15 cellular contexts compared by ENCODE assay signal in genomic region chr7:99623091-99623693, GRCh38. TPM values are rescaled to one million over a fixed set of nuclear protein-coding genes. Genes with fewer than 3 reads are reported as not detected.
A peak's percentile ranks its signal among the peaks of the same experiment; 100 is the strongest.
DNase-seq lines count a peak whose midpoint lies in the region; ATAC-seq and TF ChIP-seq lines count a peak whose summit lies in the region.
"Had no signal": no experiment of that assay in that cellular context is flagged by ENCODE, and none has a peak within 500 bp of the region (broad histone marks: within the 10 kb centered on the region; RNA-seq: fewer than 3 reads in every experiment).

No MANE protein-coding gene starts in this region.

- H3K27me3 Mint-ChIP-seq in activated naive CD4-positive, alpha-beta T cell treated with anti-CD3 and anti-CD28 coated beads, Interleukin-2, amount 10 ng/mL, durations not matched to agents 7 days and 5 days: no peaks in the 10 kb centered on the region
- H3K27me3 Mint-ChIP-seq in activated CD4-positive, alpha-beta memory T cell treated with anti-CD3 and anti-CD28 coated beads, Interleukin-2, amount 10 ng/mL, durations not matched to agents 7 days and 5 days: no peaks in the 10 kb centered on the region
- no peaks in the 10 kb centered on the region for H3K27me3 Mint-ChIP-seq in stimulated activated naive CD8-positive, alpha-beta T cell treated with anti-CD3 and anti-CD28 coated beads, Interleukin-15, amount 100 ng/mL, for 72 hours

- DNase-seq in activated naive CD4-positive, alpha-beta T cell treated with anti-CD3 and anti-CD28 coated beads, Interleukin-2, amount 10 ng/mL, durations not matched to agents 7 days and 5 days: no peak
- DNase-seq in activated naive CD4-positive, alpha-beta T cell treated with anti-CD3 and anti-CD28 coated beads, Interleukin-2, amount 50 U/mL, for 16 hours: no peak
- no peak for DNase-seq in activated CD4-positive, alpha-beta memory T cell treated with anti-CD3 and anti-CD28 coated beads, Interleukin-2, amount 10 ng/mL, durations not matched to agents 7 days and 5 days
- DNase-seq in effector CD8-positive, alpha-beta T cell (lab: John Stamatoyannopoulos, UW): peak; percentile 13
- peak; percentile 50 to 69 for DNase-seq in stimulated activated naive CD8-positive, alpha-beta T cell treated with anti-CD3 and anti-CD28 coated beads, Interleukin-15, amount 100 ng/mL, for 72 hours
- no peak for DNase-seq in cerebellar nuclear complex (lab: John Stamatoyannopoulos, UW)
- DNase-seq in GM20000 (ENCODE audit: low spot score): no peak
- DNase-seq in occipital lobe (lab: John Stamatoyannopoulos, UW): no peak
- DNase-seq: activated gamma-delta T cell, cortex of kidney, foreskin melanocyte, NCI-H2107, right lobe of liver, uterus had no signal

- H3K27ac Mint-ChIP-seq in activated naive CD4-positive, alpha-beta T cell treated with anti-CD3 and anti-CD28 coated beads, Interleukin-2, amount 10 ng/mL, durations not matched to agents 7 days and 5 days: peak overlapping the region; percentile 95
- peak overlapping the region; percentile 85 for H3K27ac Mint-ChIP-seq in activated CD4-positive, alpha-beta memory T cell treated with anti-CD3 and anti-CD28 coated beads, Interleukin-2, amount 10 ng/mL, durations not matched to agents 7 days and 5 days
- peak overlapping the region; percentile 99 to 100 for H3K27ac Mint-ChIP-seq in stimulated activated naive CD8-positive, alpha-beta T cell treated with anti-CD3 and anti-CD28 coated beads, Interleukin-15, amount 100 ng/mL, for 72 hours

- peaks cover 86% of the 10 kb centered on the region for H3K36me3 Mint-ChIP-seq in activated naive CD4-positive, alpha-beta T cell treated with anti-CD3 and anti-CD28 coated beads, Interleukin-2, amount 10 ng/mL, durations not matched to agents 7 days and 5 days
- peaks cover 92% of the 10 kb centered on the region for H3K36me3 Mint-ChIP-seq in activated CD4-positive, alpha-beta memory T cell treated with anti-CD3 and anti-CD28 coated beads, Interleukin-2, amount 10 ng/mL, durations not matched to agents 7 days and 5 days (ENCODE audit: low read depth)

- peak; percentile 76 for ATAC-seq in stimulated activated naive CD8-positive, alpha-beta T cell treated with anti-CD3 and anti-CD28 coated beads, Interleukin-15, amount 100 ng/mL, for 72 hours
- ATAC-seq: right lobe of liver had no signal

- H3K4me1 Mint-ChIP-seq in activated naive CD4-positive, alpha-beta T cell treated with anti-CD3 and anti-CD28 coated beads, Interleukin-2, amount 10 ng/mL, durations not matched to agents 7 days and 5 days: peaks cover 70% of the 10 kb centered on the region
- peaks cover 68% of the 10 kb centered on the region for H3K4me1 Mint-ChIP-seq in activated CD4-positive, alpha-beta memory T cell treated with anti-CD3 and anti-CD28 coated beads, Interleukin-2, amount 10 ng/mL, durations not matched to agents 7 days and 5 days
- H3K4me1 Mint-ChIP-seq in stimulated activated naive CD8-positive, alpha-beta T cell treated with anti-CD3 and anti-CD28 coated beads, Interleukin-15, amount 100 ng/mL, for 72 hours: peaks cover 94% of the 10 kb centered on the region

- H3K9me3 Mint-ChIP-seq in activated naive CD4-positive, alpha-beta T cell treated with anti-CD3 and anti-CD28 coated beads, Interleukin-2, amount 10 ng/mL, durations not matched to agents 7 days and 5 days: no peaks in the 10 kb centered on the region
- H3K9me3 Mint-ChIP-seq in activated CD4-positive, alpha-beta memory T cell treated with anti-CD3 and anti-CD28 coated beads, Interleukin-2, amount 10 ng/mL, durations not matched to agents 7 days and 5 days: no peaks in the 10 kb centered on the region
- no peaks in the 10 kb centered on the region for H3K9me3 Mint-ChIP-seq in stimulated activated naive CD8-positive, alpha-beta T cell treated with anti-CD3 and anti-CD28 coated beads, Interleukin-15, amount 100 ng/mL, for 72 hours

- no peak for TF ChIP-seq CTCF in GM20000 (IDR thresholded peaks at IDR 0.05; ENCODE audit: extremely low read depth, missing control alignments)

- peak overlapping the region; percentile 78 for H3K4me3 Mint-ChIP-seq in activated naive CD4-positive, alpha-beta T cell treated with anti-CD3 and anti-CD28 coated beads, Interleukin-2, amount 10 ng/mL, durations not matched to agents 7 days and 5 days
- peak overlapping the region; percentile 9 for H3K4me3 Mint-ChIP-seq in activated CD4-positive, alpha-beta memory T cell treated with anti-CD3 and anti-CD28 coated beads, Interleukin-2, amount 10 ng/mL, durations not matched to agents 7 days and 5 days
- H3K4me3 Mint-ChIP-seq in stimulated activated naive CD8-positive, alpha-beta T cell treated with anti-CD3 and anti-CD28 coated beads, Interleukin-15, amount 100 ng/mL, for 72 hours: peak overlapping the region; percentile 97 to 100

- CTCF ChIA-PET in activated naive CD4-positive, alpha-beta T cell treated with anti-CD3 and anti-CD28 coated beads, Interleukin-2, amount 10 ng/mL, durations not matched to agents 7 days and 5 days (lab: Charles Lee): no interaction called here
- CTCF ChIA-PET in activated CD4-positive, alpha-beta memory T cell treated with anti-CD3 and anti-CD28 coated beads, Interleukin-2, amount 10 ng/mL, durations not matched to agents 7 days and 5 days (lab: Charles Lee): no interaction called here

- POLR2A ChIA-PET in activated CD4-positive, alpha-beta memory T cell treated with anti-CD3 and anti-CD28 coated beads, Interleukin-2, amount 10 ng/mL, durations not matched to agents 7 days and 5 days (lab: Charles Lee): interaction anchor here (1.5 to 2.6 kb wide), 2 partner anchors 64 to 66 kb away, joined by 5 to 19 read pairs; partner anchors contain the start of gene ZNF655

RNA-seq across cellular contexts. Expression of gene ZSCAN25, which starts 6.4 kb away (rescaled TPM):
- 10 to 100 TPM; 27.7 TPM for total RNA-seq in activated CD4-positive, alpha-beta memory T cell treated with anti-CD3 and anti-CD28 coated beads, Interleukin-2, amount 10 ng/mL, durations not matched to agents 7 days and 5 days
- total RNA-seq in occipital lobe: 18.4 TPM

RNA-seq across cellular contexts. Expression of gene TMEM225B, which starts 25.1 kb away (rescaled TPM):
- 1 to 10 TPM; 1.3 to 1.9 TPM for total RNA-seq in activated CD4-positive, alpha-beta memory T cell treated with anti-CD3 and anti-CD28 coated beads, Interleukin-2, amount 10 ng/mL, durations not matched to agents 7 days and 5 days
- not detected for total RNA-seq in occipital lobe

RNA-seq across cellular contexts. Expression of gene CYP3A5, which starts 56.6 kb away (rescaled TPM):
- not detected for total RNA-seq in activated CD4-positive, alpha-beta memory T cell treated with anti-CD3 and anti-CD28 coated beads, Interleukin-2, amount 10 ng/mL, durations not matched to agents 7 days and 5 days
- total RNA-seq in occipital lobe: 1.6 TPM
- total RNA-seq: OCI-LY7 had no signal

Comparison
In these comparisons a context has a peak if more than half of its experiments do, and no peak if none do; other contexts are left out.
1. DNase-seq: peak in effector CD8-positive, alpha-beta T cell (single experiment) and stimulated activated naive CD8-positive, alpha-beta T cell treated with anti-CD3 and anti-CD28 coated beads, Interleukin-15, amount 100 ng/mL, for 72 hours (2 of 2); none in activated naive CD4-positive, alpha-beta T cell treated with anti-CD3 and anti-CD28 coated beads, Interleukin-2, amount 10 ng/mL, durations not matched to agents 7 days and 5 days (single experiment), activated naive CD4-positive, alpha-beta T cell treated with anti-CD3 and anti-CD28 coated beads, Interleukin-2, amount 50 U/mL, for 16 hours (single experiment), activated CD4-positive, alpha-beta memory T cell treated with anti-CD3 and anti-CD28 coated beads, Interleukin-2, amount 10 ng/mL, durations not matched to agents 7 days and 5 days (single experiment), cerebellar nuclear complex (0 of 2), GM20000 (single experiment) and occipital lobe (single experiment).
2. H3K4me3 Mint-ChIP-seq: peak in every context shown above with its lines; median percentile 98 in stimulated activated naive CD8-positive, alpha-beta T cell treated with anti-CD3 and anti-CD28 coated beads, Interleukin-15, amount 100 ng/mL, for 72 hours; 78 in activated naive CD4-positive, alpha-beta T cell treated with anti-CD3 and anti-CD28 coated beads, Interleukin-2, amount 10 ng/mL, durations not matched to agents 7 days and 5 days; 9 in activated CD4-positive, alpha-beta memory T cell treated with anti-CD3 and anti-CD28 coated beads, Interleukin-2, amount 10 ng/mL, durations not matched to agents 7 days and 5 days.
3. Peak in every context shown above with its lines, with median percentiles within 50 percentile points of each other: H3K27ac Mint-ChIP-seq.